Comparison of ENCODE assay signal across 10 cellular contexts in genomic region chr3:25453521-25454410, GRCh38. TPM values are rescaled to one million over a fixed set of nuclear protein-coding genes. Genes with fewer than 3 reads are reported as not detected.
DNase-seq lines count a peak whose midpoint lies in the region; ATAC-seq and TF ChIP-seq lines count a peak whose summit lies in the region.
"Had no signal": no experiment of that assay in that cellular context is flagged by ENCODE, and none has a peak within 500 bp of the region (broad histone marks: within the 10 kb centered on the region; RNA-seq: fewer than 3 reads in every experiment).

No MANE protein-coding gene starts in this region.

- H3K27ac Mint-ChIP-seq in activated CD4-positive, alpha-beta T cell treated with anti-CD3 and anti-CD28 coated beads, Interleukin-2, amount 10 ng/mL, durations not matched to agents 24 days and 14 days: no peak overlapping the region

- H3K36me3 ChIP-seq in BLaER1 treated with 17β-estradiol and CSF1 and Interleukin-3, amounts not matched to agents 10 nM and 100 nM: no peaks in the 10 kb centered on the region
- no peaks in the 10 kb centered on the region for H3K36me3 ChIP-seq in SJSA1

- no peak overlapping the region for H3K4me3 Mint-ChIP-seq in activated CD4-positive, alpha-beta T cell treated with anti-CD3 and anti-CD28 coated beads, Interleukin-2, amount 10 ng/mL, durations not matched to agents 24 days and 14 days

- no peak for TF ChIP-seq CTCF in retinal pigment epithelial cell (conservative IDR thresholded peaks at IDR 0.05; ENCODE audit: low read depth, low read length)

- no peaks in the 10 kb centered on the region for H3K4me1 Mint-ChIP-seq in activated CD4-positive, alpha-beta T cell treated with anti-CD3 and anti-CD28 coated beads, Interleukin-2, amount 10 ng/mL, durations not matched to agents 24 days and 14 days

- intact Hi-C loops in activated CD4-positive, alpha-beta T cell treated with anti-CD3 and anti-CD28 coated beads, Interleukin-2, amount 10 ng/mL, durations not matched to agents 24 days and 14 days (cut with micrococcal nuclease): no loop called here

- H3K36me3 Mint-ChIP-seq in activated CD4-positive, alpha-beta T cell treated with anti-CD3 and anti-CD28 coated beads, Interleukin-2, amount 10 ng/mL, durations not matched to agents 24 days and 14 days (ENCODE audit: low read depth): no peaks in the 10 kb centered on the region

- H3K4me3 ChIP-seq in BLaER1 treated with 17β-estradiol and CSF1 and Interleukin-3, amounts not matched to agents 10 nM and 100 nM: no peak overlapping the region
- 0 out of 2 replicates have a peak overlapping the region, but pooled peaks have one; percentile 2 for H3K4me3 ChIP-seq in SJSA1
- peak overlapping the region; percentile 13 for H3K4me3 ChIP-seq in retinal pigment epithelial cell (ENCODE audit: low read length)

- H3K4me1 ChIP-seq in BLaER1 treated with 17β-estradiol and CSF1 and Interleukin-3, amounts not matched to agents 10 nM and 100 nM: peaks cover 0 to 24% (median 20%) of the 10 kb centered on the region in 10 experiments; a peak in 15 of 20 replicates
- H3K4me1 ChIP-seq in SJSA1 (replicated peaks): peaks cover 51% of the 10 kb centered on the region

- no peaks in the 10 kb centered on the region for H4K20me1 ChIP-seq in BLaER1 treated with 17β-estradiol and CSF1 and Interleukin-3, amounts not matched to agents 10 nM and 100 nM

- H3K9ac ChIP-seq in BLaER1 treated with 17β-estradiol and CSF1 and Interleukin-3, amounts not matched to agents 10 nM and 100 nM: no peak overlapping the region

- H3K27me3 ChIP-seq in BLaER1 treated with 17β-estradiol and CSF1 and Interleukin-3, amounts not matched to agents 10 nM and 100 nM: no peaks in the 10 kb centered on the region
- no peaks in the 10 kb centered on the region for H3K27me3 ChIP-seq in SJSA1 (replicated peaks)

- no peaks in the 10 kb centered on the region for H3K27me3 Mint-ChIP-seq in activated CD4-positive, alpha-beta T cell treated with anti-CD3 and anti-CD28 coated beads, Interleukin-2, amount 10 ng/mL, durations not matched to agents 24 days and 14 days

- H3K9me3 Mint-ChIP-seq in activated CD4-positive, alpha-beta T cell treated with anti-CD3 and anti-CD28 coated beads, Interleukin-2, amount 10 ng/mL, durations not matched to agents 24 days and 14 days: no peaks in the 10 kb centered on the region

- H3K27ac ChIP-seq in BLaER1 treated with 17β-estradiol and CSF1 and Interleukin-3, amounts not matched to agents 10 nM and 100 nM: no peak overlapping the region
- H3K27ac ChIP-seq in SJSA1: peak overlapping the region; percentile 57

- no peaks in the 10 kb centered on the region for H3K9me3 ChIP-seq in BLaER1 treated with 17β-estradiol and CSF1 and Interleukin-3, amounts not matched to agents 10 nM and 100 nM (replicated peaks in 1 of 11)
- H3K9me3 ChIP-seq in SJSA1 (replicated peaks): no peaks in the 10 kb centered on the region

- peak overlapping the region in 9 of 11 experiments; percentile 5 to 74 (median 51); a peak in 17 of 22 replicates for H3K4me2 ChIP-seq in BLaER1 treated with 17β-estradiol and CSF1 and Interleukin-3, amounts not matched to agents 10 nM and 100 nM

- no peak for ATAC-seq in GM18498 (IDR thresholded peaks at IDR 0.05; ENCODE audit: unreplicated experiment)
- no peak for ATAC-seq in HG02885 (IDR thresholded peaks at IDR 0.05; ENCODE audit: poor library complexity, unreplicated experiment)

- DNase-seq in SJSA1 (ENCODE audit: low read depth in 1 of 2, low spot score in 2 of 2) (peak in 1 of 2 experiments; percentile 57), fibroblast of peridontal ligament (ENCODE audit: extremely low read depth) (peak; percentile 92), retinal pigment epithelial cell (ENCODE audit: low read depth) (no peak), cerebellar nuclear complex (lab: John Stamatoyannopoulos, UW) (no peak)
- no peak for DNase-seq in activated CD4-positive, alpha-beta T cell treated with anti-CD3 and anti-CD28 coated beads, Interleukin-2, amount 10 ng/mL, durations not matched to agents 24 days and 14 days
- DNase-seq: activated effector memory CD4-positive, alpha-beta T cell treated with Interleukin-2 at 50 U/mL for 16 hours; NCI-H187 treated with DMSO at 0.1 percent for 48 hours had no signal

RNA-seq across cellular contexts. Expression of gene RARB, which starts 25.7 kb away (rescaled TPM):
- total RNA-seq in SJSA1 (2014; rRNA removed; shearing (Covaris generic)): 11.7 and 17.9 TPM in 2 replicates
- not detected in 2 replicates for total RNA-seq in activated CD4-positive, alpha-beta T cell treated with anti-CD3 and anti-CD28 coated beads, Interleukin-2, amount 10 ng/mL, durations not matched to agents 24 days and 14 days

Comparison
In these comparisons a context has a peak if more than half of its experiments do, and no peak if none do; other contexts are left out.
1. H3K4me3 ChIP-seq: peak in SJSA1 (single experiment) and retinal pigment epithelial cell (single experiment); none in BLaER1 treated with 17β-estradiol and CSF1 and Interleukin-3, amounts not matched to agents 10 nM and 100 nM (0 of 10).
2. RNA of gene RARB, which starts 25.7 kb away (total RNA-seq): 11.7 to 17.9 TPM in SJSA1; not detected in activated CD4-positive, alpha-beta T cell treated with anti-CD3 and anti-CD28 coated beads, Interleukin-2, amount 10 ng/mL, durations not matched to agents 24 days and 14 days; every median in the first group is over 10 times any median in the second.